1 cellular context compared by ENCODE assay signal in genomic region chr14:89678715-89679220, GRCh38.
TF ChIP-seq lines count a peak whose summit lies in the region.

No MANE protein-coding gene starts in this region.

TF ChIP-seq in SK-N-SH treated with all-trans-retinoic acid at 6 μM for 48 hours, 23 proteins besides CTCF, POLR2A, EP300 and RAD21 (continued from another document):
- TF ChIP-seq TSHZ2 (CRISPR knock-in tag; IDR thresholded peaks at IDR 0.05) (no peak), ISL1 (CRISPR knock-in tag; IDR thresholded peaks at IDR 0.05) (peak; percentile 24; the same call in 1 of the 2 replicates)
